ENCODE assay signal across 32 cellular contexts in the genomic region with DNA sequence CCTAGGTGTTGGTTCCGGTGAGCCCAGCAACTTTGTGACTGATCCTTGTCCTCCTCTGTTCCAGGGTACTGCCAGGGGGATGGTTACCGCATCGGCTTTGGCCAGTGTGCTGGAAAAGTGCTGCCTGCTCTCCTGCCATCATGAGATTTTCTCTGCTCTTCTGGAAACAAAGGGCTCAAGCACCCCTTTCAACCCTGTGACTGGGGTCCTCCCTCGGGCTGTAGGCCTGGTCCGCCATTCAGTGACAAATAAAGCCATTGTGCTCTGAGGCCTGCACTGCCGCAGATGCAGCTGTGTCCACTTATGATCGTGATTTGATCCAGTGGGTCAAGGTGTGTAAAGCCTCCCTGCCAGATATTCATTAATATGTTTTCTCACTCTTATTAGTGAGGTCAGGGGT.
"Had no signal": no experiment of that assay in that cellular context is flagged by ENCODE, and none has a peak within 500 bp of the region (broad histone marks: within the 10 kb centered on the region; RNA-seq: fewer than 3 reads in every experiment).

No MANE protein-coding gene starts in this region.

- H3K4me1 Mint-ChIP-seq: activated B cell treated with CpG ODN at 0.5 μM for 24 hours; activated CD4-positive, alpha-beta memory T cell treated with anti-CD3 and anti-CD28 coated beads, Interleukin-2, amount 10 ng/mL, durations not matched to agents 7 days and 5 days; activated CD4-positive, alpha-beta T cell treated with anti-CD3 and anti-CD28 coated beads, Interleukin-2, amount 10 ng/mL, durations not matched to agents 24 days and 14 days; activated CD8-positive, alpha-beta memory T cell treated with anti-CD3 and anti-CD28 coated beads, Interleukin-2, amount 10 ng/mL, durations not matched to agents 7 days and 5 days; activated naive CD4-positive, alpha-beta T cell treated with anti-CD3 and anti-CD28 coated beads, Interleukin-2, amount 10 ng/mL, durations not matched to agents 7 days and 5 days; activated naive CD4-positive, alpha-beta T cell treated with anti-CD3 and anti-CD28 coated beads, Interleukin-2, amount 50 U/mL, for 24 hours; activated naive CD8-positive, alpha-beta T cell treated with anti-CD3 and anti-CD28 coated beads, Interleukin-2, amount 50 U/mL, for 24 hours; central memory CD8-positive, alpha-beta T cell had no signal

- ATAC-seq: activated CD8-positive, alpha-beta memory T cell treated with anti-CD3 and anti-CD28 coated beads, Interleukin-2, amount 10 ng/mL, durations not matched to agents 7 days and 5 days; activated CD8-positive, alpha-beta T cell treated with anti-CD3 and anti-CD28 coated beads, Interleukin-2, amount 10 ng/mL, durations not matched to agents 7 days and 5 days; activated naive CD8-positive, alpha-beta T cell treated with anti-CD3 and anti-CD28 coated beads, Interleukin-2, amount 50 U/mL, for 24 hours had no signal

- DNase-seq: activated B cell treated with CpG ODN at 0.5 μM for 24 hours; activated CD4-positive, alpha-beta memory T cell treated with anti-CD3 and anti-CD28 coated beads, Interleukin-2, amount 10 ng/mL, durations not matched to agents 7 days and 5 days; activated CD4-positive, alpha-beta T cell treated with anti-CD3 and anti-CD28 coated beads for 4 hours; activated CD4-positive, alpha-beta T cell treated with anti-CD3 and anti-CD28 coated beads, Interleukin-2, amount 10 ng/mL, durations not matched to agents 24 days and 14 days; activated CD4-positive, alpha-beta T cell treated with anti-CD3 and anti-CD28 coated beads, Interleukin-2, amount 50 U/mL, for 1 hour; activated CD4-positive, alpha-beta T cell treated with anti-CD3 and anti-CD28 coated beads, Interleukin-2, amount 50 U/mL, for 4 hours; activated CD4-positive, CD25-positive, alpha-beta regulatory T cell treated with anti-CD3 and anti-CD28 coated beads, Interleukin-2, amount 50 U/mL, for 72 hours; activated CD8-positive, alpha-beta memory T cell treated with anti-CD3 and anti-CD28 coated beads for 24 hours; activated CD8-positive, alpha-beta memory T cell treated with anti-CD3 and anti-CD28 coated beads, Interleukin-2, amount 10 ng/mL, durations not matched to agents 7 days and 5 days; activated CD8-positive, alpha-beta memory T cell treated with anti-CD3 and anti-CD28 coated beads, Interleukin-2, amount 50 U/mL, for 48 hours; activated CD8-positive, alpha-beta T cell treated with anti-CD3 and anti-CD28 coated beads, Interleukin-2, amount 10 ng/mL, durations not matched to agents 7 days and 5 days; activated effector memory CD4-positive, alpha-beta T cell treated with Interleukin-2 at 50 U/mL for 16 hours; activated gamma-delta T cell; activated naive CD4-positive, alpha-beta T cell treated with anti-CD3 and anti-CD28 coated beads, Interleukin-2, amount 10 ng/mL, durations not matched to agents 7 days and 5 days; activated naive CD4-positive, alpha-beta T cell treated with Interleukin-2 at 50 U/mL for 16 hours; activated naive CD8-positive, alpha-beta T cell treated with anti-CD3 and anti-CD28 coated beads, Interleukin-2, amount 10 ng/mL, durations not matched to agents 7 days and 5 days; activated naive CD8-positive, alpha-beta T cell treated with anti-CD3 and anti-CD28 coated beads, Interleukin-2, amount 50 U/mL, for 24 hours; activated T-cell treated with anti-CD3 and anti-CD28 coated beads, Interleukin-2, amount 50 U/mL, for 24 hours; activated T-cell treated with anti-CD3 and anti-CD28 coated beads, Interleukin-2, amount 50 U/mL, for 48 hours; amygdala; anterior cingulate cortex; caudate nucleus; T-helper 1 cell; T-helper 2 cell; T-helper 9 cell had no signal

- H3K27ac Mint-ChIP-seq: activated B cell treated with CpG ODN at 0.5 μM for 24 hours; activated CD4-positive, alpha-beta memory T cell treated with anti-CD3 and anti-CD28 coated beads, Interleukin-2, amount 10 ng/mL, durations not matched to agents 7 days and 5 days; activated CD4-positive, alpha-beta T cell treated with anti-CD3 and anti-CD28 coated beads, Interleukin-2, amount 10 ng/mL, durations not matched to agents 24 days and 14 days; activated CD8-positive, alpha-beta memory T cell treated with anti-CD3 and anti-CD28 coated beads, Interleukin-2, amount 10 ng/mL, durations not matched to agents 7 days and 5 days; activated CD8-positive, alpha-beta T cell treated with anti-CD3 and anti-CD28 coated beads, Interleukin-2, amount 10 ng/mL, durations not matched to agents 7 days and 5 days; activated naive CD4-positive, alpha-beta T cell treated with anti-CD3 and anti-CD28 coated beads, Interleukin-2, amount 10 ng/mL, durations not matched to agents 7 days and 5 days; activated naive CD4-positive, alpha-beta T cell treated with anti-CD3 and anti-CD28 coated beads, Interleukin-2, amount 50 U/mL, for 24 hours; activated naive CD8-positive, alpha-beta T cell; activated naive CD8-positive, alpha-beta T cell treated with anti-CD3 and anti-CD28 coated beads, Interleukin-2, amount 10 ng/mL, durations not matched to agents 7 days and 5 days; activated naive CD8-positive, alpha-beta T cell treated with anti-CD3 and anti-CD28 coated beads, Interleukin-2, amount 50 U/mL, for 24 hours; activated T-cell treated with anti-CD3 and anti-CD28 coated beads, Interleukin-2, amount 50 U/mL, for 24 hours; activated T-helper 2 cell treated with anti-CD3 and anti-CD28 coated beads, Interferon-gamma antibody, Interleukin-2, Interleukin-4, amounts not matched to agents 10 μg/mL and 5 μg/mL and 100 μg/mL, durations not matched to agents 14 hours and 24 hours and 36 hours; brain; T-helper 1 cell treated with Interleukin-12 subunit alpha and Interleukin-12 subunit beta and Interleukin-4 antibody, amounts not matched to agents 30 μg/mL and 1 μg/mL, for 36 hours; T-helper 2 cell treated with Interferon-gamma antibody and Interleukin-4, amounts not matched to agents 5 μg/mL and 100 μg/mL, for 36 hours had no signal

- H3K9me3 Mint-ChIP-seq: activated CD4-positive, alpha-beta memory T cell treated with anti-CD3 and anti-CD28 coated beads, Interleukin-2, amount 10 ng/mL, durations not matched to agents 7 days and 5 days; activated CD4-positive, alpha-beta T cell treated with anti-CD3 and anti-CD28 coated beads, Interleukin-2, amount 10 ng/mL, durations not matched to agents 24 days and 14 days; activated naive CD4-positive, alpha-beta T cell treated with anti-CD3 and anti-CD28 coated beads, Interleukin-2, amount 10 ng/mL, durations not matched to agents 7 days and 5 days; activated naive CD4-positive, alpha-beta T cell treated with anti-CD3 and anti-CD28 coated beads, Interleukin-2, amount 50 U/mL, for 24 hours; activated naive CD8-positive, alpha-beta T cell treated with anti-CD3 and anti-CD28 coated beads, Interleukin-2, amount 50 U/mL, for 24 hours; activated T-cell treated with anti-CD3 and anti-CD28 coated beads, Interleukin-2, amount 50 U/mL, for 24 hours; activated T-helper 2 cell treated with anti-CD3 and anti-CD28 coated beads, Interferon-gamma antibody, Interleukin-2, Interleukin-4, amounts not matched to agents 10 μg/mL and 5 μg/mL and 100 μg/mL, durations not matched to agents 14 hours and 24 hours and 36 hours; central memory CD8-positive, alpha-beta T cell; T-helper 1 cell treated with Interleukin-12 subunit alpha and Interleukin-12 subunit beta and Interleukin-4 antibody, amounts not matched to agents 30 μg/mL and 1 μg/mL, for 36 hours; T-helper 2 cell treated with Interferon-gamma antibody and Interleukin-4, amounts not matched to agents 5 μg/mL and 100 μg/mL, for 36 hours had no signal

- H3K4me3 Mint-ChIP-seq: activated B cell treated with CpG ODN at 0.5 μM for 24 hours; activated CD4-positive, alpha-beta memory T cell treated with anti-CD3 and anti-CD28 coated beads, Interleukin-2, amount 10 ng/mL, durations not matched to agents 7 days and 5 days; activated CD4-positive, alpha-beta T cell treated with anti-CD3 and anti-CD28 coated beads, Interleukin-2, amount 10 ng/mL, durations not matched to agents 24 days and 14 days; activated CD8-positive, alpha-beta memory T cell treated with anti-CD3 and anti-CD28 coated beads, Interleukin-2, amount 10 ng/mL, durations not matched to agents 7 days and 5 days; activated CD8-positive, alpha-beta T cell treated with anti-CD3 and anti-CD28 coated beads, Interleukin-2, amount 10 ng/mL, durations not matched to agents 7 days and 5 days; activated naive CD4-positive, alpha-beta T cell treated with anti-CD3 and anti-CD28 coated beads, Interleukin-2, amount 10 ng/mL, durations not matched to agents 7 days and 5 days; activated naive CD4-positive, alpha-beta T cell treated with anti-CD3 and anti-CD28 coated beads, Interleukin-2, amount 50 U/mL, for 24 hours; activated naive CD8-positive, alpha-beta T cell; activated naive CD8-positive, alpha-beta T cell treated with anti-CD3 and anti-CD28 coated beads, Interleukin-2, amount 10 ng/mL, durations not matched to agents 7 days and 5 days; activated naive CD8-positive, alpha-beta T cell treated with anti-CD3 and anti-CD28 coated beads, Interleukin-2, amount 50 U/mL, for 24 hours; activated T-cell treated with anti-CD3 and anti-CD28 coated beads, Interleukin-2, amount 50 U/mL, for 24 hours; brain; central memory CD8-positive, alpha-beta T cell; T-helper 1 cell treated with Interleukin-12 subunit alpha and Interleukin-12 subunit beta and Interleukin-4 antibody, amounts not matched to agents 30 μg/mL and 1 μg/mL, for 36 hours; T-helper 2 cell treated with Interferon-gamma antibody and Interleukin-4, amounts not matched to agents 5 μg/mL and 100 μg/mL, for 36 hours had no signal

- H3K27me3 Mint-ChIP-seq: activated B cell treated with CpG ODN at 0.5 μM for 24 hours; activated CD4-positive, alpha-beta memory T cell treated with anti-CD3 and anti-CD28 coated beads, Interleukin-2, amount 10 ng/mL, durations not matched to agents 7 days and 5 days; activated CD4-positive, alpha-beta T cell treated with anti-CD3 and anti-CD28 coated beads, Interleukin-2, amount 10 ng/mL, durations not matched to agents 24 days and 14 days; activated CD8-positive, alpha-beta memory T cell treated with anti-CD3 and anti-CD28 coated beads, Interleukin-2, amount 10 ng/mL, durations not matched to agents 7 days and 5 days; activated naive CD4-positive, alpha-beta T cell treated with anti-CD3 and anti-CD28 coated beads, Interleukin-2, amount 10 ng/mL, durations not matched to agents 7 days and 5 days; activated naive CD4-positive, alpha-beta T cell treated with anti-CD3 and anti-CD28 coated beads, Interleukin-2, amount 50 U/mL, for 24 hours; activated naive CD8-positive, alpha-beta T cell; activated naive CD8-positive, alpha-beta T cell treated with anti-CD3 and anti-CD28 coated beads, Interleukin-2, amount 10 ng/mL, durations not matched to agents 7 days and 5 days; activated naive CD8-positive, alpha-beta T cell treated with anti-CD3 and anti-CD28 coated beads, Interleukin-2, amount 50 U/mL, for 24 hours; activated T-cell treated with anti-CD3 and anti-CD28 coated beads, Interleukin-2, amount 50 U/mL, for 24 hours; central memory CD8-positive, alpha-beta T cell had no signal
